18 cellular contexts compared by ENCODE assay signal in genomic region chr2:78839259-78839658, GRCh38.
"Had no signal": no experiment of that assay in that cellular context is flagged by ENCODE, and none has a peak within 500 bp of the region (broad histone marks: within the 10 kb centered on the region; RNA-seq: fewer than 3 reads in every experiment).

No MANE protein-coding gene starts in this region.

- H3K36me3 Mint-ChIP-seq: activated naive CD8-positive, alpha-beta T cell treated with anti-CD3 and anti-CD28 coated beads, Interleukin-2, amount 10 ng/mL, durations not matched to agents 7 days and 5 days; naive B cell; stimulated activated naive B cell treated with anti-CD40 and anti-IgM and Interleukin-4, amounts not matched to agents 10 μg/mL and 1 μg/mL and 100 μg/mL, for 72 hours had no signal

- H3K9me3 ChIP-seq: gastroesophageal sphincter, tibial artery, uterus had no signal

- H3K9me3 Mint-ChIP-seq: activated CD4-positive, alpha-beta T cell treated with anti-CD3 and anti-CD28 coated beads, Interleukin-2, amount 10 ng/mL, durations not matched to agents 7 days and 5 days had no signal

- H3K27ac Mint-ChIP-seq: activated CD4-positive, alpha-beta T cell treated with anti-CD3 and anti-CD28 coated beads, Interleukin-2, amount 10 ng/mL, durations not matched to agents 7 days and 5 days; activated naive CD8-positive, alpha-beta T cell treated with anti-CD3 and anti-CD28 coated beads, Interleukin-2, amount 10 ng/mL, durations not matched to agents 7 days and 5 days; effector memory CD8-positive, alpha-beta T cell; naive B cell; stimulated activated naive B cell treated with anti-CD40 and anti-IgM and Interleukin-4, amounts not matched to agents 10 μg/mL and 1 μg/mL and 100 μg/mL, for 72 hours had no signal

- H3K4me3 ChIP-seq: gastroesophageal sphincter, tibial artery, uterus had no signal

- H3K4me1 ChIP-seq: gastroesophageal sphincter, tibial artery, uterus had no signal

- H3K4me1 Mint-ChIP-seq: activated CD4-positive, alpha-beta T cell treated with anti-CD3 and anti-CD28 coated beads, Interleukin-2, amount 10 ng/mL, durations not matched to agents 7 days and 5 days; activated naive CD8-positive, alpha-beta T cell treated with anti-CD3 and anti-CD28 coated beads, Interleukin-2, amount 10 ng/mL, durations not matched to agents 7 days and 5 days; naive B cell; stimulated activated naive B cell treated with anti-CD40 and anti-IgM and Interleukin-4, amounts not matched to agents 10 μg/mL and 1 μg/mL and 100 μg/mL, for 72 hours had no signal

- H3K4me3 Mint-ChIP-seq: activated CD4-positive, alpha-beta T cell treated with anti-CD3 and anti-CD28 coated beads, Interleukin-2, amount 10 ng/mL, durations not matched to agents 7 days and 5 days; activated naive CD8-positive, alpha-beta T cell treated with anti-CD3 and anti-CD28 coated beads, Interleukin-2, amount 10 ng/mL, durations not matched to agents 7 days and 5 days; effector memory CD8-positive, alpha-beta T cell; naive B cell; stimulated activated naive B cell treated with anti-CD40 and anti-IgM and Interleukin-4, amounts not matched to agents 10 μg/mL and 1 μg/mL and 100 μg/mL, for 72 hours had no signal

- H3K27ac ChIP-seq: gastroesophageal sphincter, tibial artery, uterus had no signal

- H3K27me3 Mint-ChIP-seq: activated CD4-positive, alpha-beta T cell treated with anti-CD3 and anti-CD28 coated beads, Interleukin-2, amount 10 ng/mL, durations not matched to agents 7 days and 5 days; activated naive CD8-positive, alpha-beta T cell treated with anti-CD3 and anti-CD28 coated beads, Interleukin-2, amount 10 ng/mL, durations not matched to agents 7 days and 5 days; effector memory CD8-positive, alpha-beta T cell; naive B cell; stimulated activated naive B cell treated with anti-CD40 and anti-IgM and Interleukin-4, amounts not matched to agents 10 μg/mL and 1 μg/mL and 100 μg/mL, for 72 hours had no signal

- ATAC-seq: effector memory CD8-positive, alpha-beta T cell; gastroesophageal sphincter; left lobe of liver; stimulated activated naive B cell treated with anti-CD40 and anti-IgM and Interleukin-4, amounts not matched to agents 10 μg/mL and 1 μg/mL and 100 μg/mL, for 72 hours had no signal

- FAIRE-seq: islet of Langerhans had no signal

- H3K27me3 ChIP-seq: gastroesophageal sphincter, tibial artery, uterus had no signal

- H3K36me3 ChIP-seq: gastroesophageal sphincter, tibial artery, uterus had no signal

- DNase-seq: activated CD4-positive, alpha-beta T cell treated with anti-CD3 and anti-CD28 coated beads, Interleukin-2, amount 10 ng/mL, durations not matched to agents 7 days and 5 days; activated CD8-positive, alpha-beta memory T cell treated with anti-CD3 and anti-CD28 coated beads for 24 hours; activated naive CD4-positive, alpha-beta T cell; activated naive CD8-positive, alpha-beta T cell treated with anti-CD3 and anti-CD28 coated beads, Interleukin-2, amount 10 ng/mL, durations not matched to agents 7 days and 5 days; cerebellar nuclear complex; dermis blood vessel endothelial cell; effector memory CD8-positive, alpha-beta T cell; erythroblast; naive B cell; nucleus accumbens; stimulated activated CD4-positive, alpha-beta T cell treated with anti-CD3 and anti-CD28 coated beads, Interleukin-15, amount 100 ng/mL, for 24 hours; stimulated activated CD4-positive, alpha-beta T cell treated with anti-CD3 and anti-CD28 coated beads, Interleukin-4, amount 100 ng/mL, for 1 hour; stimulated activated naive B cell treated with anti-CD40 and anti-IgM and Interleukin-4, amounts not matched to agents 10 μg/mL and 1 μg/mL and 100 μg/mL, for 72 hours; tibial artery; uterus had no signal
